22 cellular contexts compared by ENCODE assay signal in genomic region chr12:113289361-113289760, GRCh38. TPM values are rescaled to one million over a fixed set of nuclear protein-coding genes. Genes with fewer than 3 reads are reported as not detected.
DNase-seq lines count a peak whose midpoint lies in the region; ATAC-seq, FAIRE-seq and TF ChIP-seq lines count a peak whose summit lies in the region.
"Had no signal": no experiment of that assay in that cellular context is flagged by ENCODE, and none has a peak within 500 bp of the region (broad histone marks: within the 10 kb centered on the region; RNA-seq: fewer than 3 reads in every experiment).

No MANE protein-coding gene starts in this region.

- CTCF ChIA-PET in naive thymus-derived CD4-positive, alpha-beta T cell (lab: Charles Lee) = interaction anchor here (0.6 kb wide), 1 partner anchor 51 kb away, joined by 3 read pairs; no protein-coding TSS in a partner anchor

- FAIRE-seq in RCC 7860 (lab: Jason Lieb, UNC) = no peak
- FAIRE-seq: GM12891 had no signal

- no peak for TF ChIP-seq CTCF in left ventricle myocardium inferior (IDR thresholded peaks at IDR 0.05; ENCODE audit: borderline replicate concordance)

- no peaks in the 10 kb centered on the region for H3K27me3 ChIP-seq in left ventricle myocardium inferior (ENCODE audit: low read depth)
- H3K27me3 ChIP-seq in naive thymus-derived CD4-positive, alpha-beta T cell (ENCODE audit: control insufficient read depth in 2 of 2, insufficient read depth in 2 of 2, low read length in 2 of 2) = no peaks in the 10 kb centered on the region

- H3K27me3 Mint-ChIP-seq in activated T-helper 1 cell treated with anti-CD3 and anti-CD28 coated beads, Interleukin-12 subunit alpha, Interleukin-12 subunit beta, Interleukin-2, Interleukin-4 antibody, amounts not matched to agents 30 ng/mL and 10 ng/mL and 1 ng/mL, durations not matched to agents 14 hours and 24 hours and 36 hours (ENCODE audit: insufficient read depth) = no peaks in the 10 kb centered on the region
- H3K27me3 Mint-ChIP-seq in naive thymus-derived CD4-positive, alpha-beta T cell = no peaks in the 10 kb centered on the region
- H3K27me3 Mint-ChIP-seq: CD4-positive, alpha-beta T cell had no signal

- peaks cover 100% of the 10 kb centered on the region for H3K36me3 ChIP-seq in left ventricle myocardium inferior
- H3K36me3 ChIP-seq in naive thymus-derived CD4-positive, alpha-beta T cell (ENCODE audit: control insufficient read depth in 2 of 3, insufficient read depth in 3 of 3, low read length in 3 of 3) = peaks cover 0 to 100% (median 31%) of the 10 kb centered on the region in 3 experiments

- no peaks in the 10 kb centered on the region for H3K4me1 Mint-ChIP-seq in activated T-helper 1 cell treated with anti-CD3 and anti-CD28 coated beads, Interleukin-12 subunit alpha, Interleukin-12 subunit beta, Interleukin-2, Interleukin-4 antibody, amounts not matched to agents 30 ng/mL and 10 ng/mL and 1 ng/mL, durations not matched to agents 14 hours and 24 hours and 36 hours (ENCODE audit: low read depth)
- no peaks in the 10 kb centered on the region for H3K4me1 Mint-ChIP-seq in naive thymus-derived CD4-positive, alpha-beta T cell

- no peaks in the 10 kb centered on the region for H3K9me3 Mint-ChIP-seq in activated T-helper 1 cell treated with anti-CD3 and anti-CD28 coated beads, Interleukin-12 subunit alpha, Interleukin-12 subunit beta, Interleukin-2, Interleukin-4 antibody, amounts not matched to agents 30 ng/mL and 10 ng/mL and 1 ng/mL, durations not matched to agents 14 hours and 24 hours and 36 hours
- H3K9me3 Mint-ChIP-seq in naive thymus-derived CD4-positive, alpha-beta T cell = no peaks in the 10 kb centered on the region
- H3K9me3 Mint-ChIP-seq: CD4-positive, alpha-beta T cell had no signal

- DNase-seq in left ventricle myocardium inferior = no peak
- DNase-seq in cardiac septum (ENCODE audit: low spot score) = no peak
- DNase-seq in activated T-helper 1 cell treated with anti-CD3 and anti-CD28 coated beads, Interleukin-12 subunit alpha, Interleukin-12 subunit beta, Interleukin-2, Interleukin-4 antibody, amounts not matched to agents 30 ng/mL and 10 ng/mL and 1 ng/mL, durations not matched to agents 14 hours and 24 hours and 36 hours (ENCODE audit: low spot score) = no peak
- DNase-seq in naive thymus-derived CD4-positive, alpha-beta T cell = no peak
- no peak for DNase-seq in RCC 7860 (ENCODE audit: low spot score)
- DNase-seq: CD4-positive, alpha-beta T cell; DMS153; GOT3; KG1; NCI-H1092; NCI-H1436 treated with DMSO at 0.1 percent for 48 hours; NCI-H2029; NCI-H2227 treated with DMSO at 0.1 percent for 48 hours; NCI-H510A treated with DMSO at 0.1 percent for 48 hours; NCI-H748 treated with DMSO at 0.1 percent for 48 hours; PC-9; SHP77 treated with DMSO at 0.1 percent for 48 hours had no signal

- no peaks in the 10 kb centered on the region for H3K9me3 ChIP-seq in left ventricle myocardium inferior (replicated peaks)
- no peaks in the 10 kb centered on the region for H3K9me3 ChIP-seq in naive thymus-derived CD4-positive, alpha-beta T cell (ENCODE audit: control insufficient read depth in 2 of 3, low read length in 3 of 3)

- peak overlapping the region; percentile 4 for H3K27ac Mint-ChIP-seq in activated T-helper 1 cell treated with anti-CD3 and anti-CD28 coated beads, Interleukin-12 subunit alpha, Interleukin-12 subunit beta, Interleukin-2, Interleukin-4 antibody, amounts not matched to agents 30 ng/mL and 10 ng/mL and 1 ng/mL, durations not matched to agents 14 hours and 24 hours and 36 hours
- H3K27ac Mint-ChIP-seq in naive thymus-derived CD4-positive, alpha-beta T cell = peak overlapping the region; percentile 4 to 85 (median 32)
- H3K27ac Mint-ChIP-seq: CD4-positive, alpha-beta T cell had no signal

- no peak overlapping the region for H3K4me3 Mint-ChIP-seq in activated T-helper 1 cell treated with anti-CD3 and anti-CD28 coated beads, Interleukin-12 subunit alpha, Interleukin-12 subunit beta, Interleukin-2, Interleukin-4 antibody, amounts not matched to agents 30 ng/mL and 10 ng/mL and 1 ng/mL, durations not matched to agents 14 hours and 24 hours and 36 hours
- no peak overlapping the region for H3K4me3 Mint-ChIP-seq in naive thymus-derived CD4-positive, alpha-beta T cell
- H3K4me3 Mint-ChIP-seq: CD4-positive, alpha-beta T cell had no signal

- ATAC-seq in naive thymus-derived CD4-positive, alpha-beta T cell = no peak
- ATAC-seq in GM19397 (IDR thresholded peaks at IDR 0.05; ENCODE audit: unreplicated experiment) (no peak), GM21737 (IDR thresholded peaks at IDR 0.05; ENCODE audit: unreplicated experiment) (no peak)
- ATAC-seq: HCT116 had no signal

- peak overlapping the region; percentile 52 for H3K27ac ChIP-seq in left ventricle myocardium inferior (replicated peaks)
- no peak overlapping the region for H3K27ac ChIP-seq in naive thymus-derived CD4-positive, alpha-beta T cell (ENCODE audit: low read depth, low read length)
- H3K27ac ChIP-seq: PC-9, RWPE1 had no signal

- peaks cover 31% of the 10 kb centered on the region for H3K36me3 Mint-ChIP-seq in activated T-helper 1 cell treated with anti-CD3 and anti-CD28 coated beads, Interleukin-12 subunit alpha, Interleukin-12 subunit beta, Interleukin-2, Interleukin-4 antibody, amounts not matched to agents 30 ng/mL and 10 ng/mL and 1 ng/mL, durations not matched to agents 14 hours and 24 hours and 36 hours (ENCODE audit: low read depth)
- peaks cover 9 to 48% (median 12%) of the 10 kb centered on the region in 5 donors for H3K36me3 Mint-ChIP-seq in naive thymus-derived CD4-positive, alpha-beta T cell

- intact Hi-C loops in left ventricle myocardium inferior (cut with micrococcal nuclease) (no loop called here), cardiac septum (cut with DNase I) (no loop called here)
- intact Hi-C loops in activated T-helper 1 cell treated with anti-CD3 and anti-CD28 coated beads, Interleukin-12 subunit alpha, Interleukin-12 subunit beta, Interleukin-2, Interleukin-4 antibody, amounts not matched to agents 30 ng/mL and 10 ng/mL and 1 ng/mL, durations not matched to agents 14 hours and 24 hours and 36 hours (cut with micrococcal nuclease) = no loop called here
- intact Hi-C loops in naive thymus-derived CD4-positive, alpha-beta T cell (cut with micrococcal nuclease) = no loop called here

- H3K4me3 ChIP-seq in left ventricle myocardium inferior = no peak overlapping the region
- no peak overlapping the region for H3K4me3 ChIP-seq in naive thymus-derived CD4-positive, alpha-beta T cell (ENCODE audit: low read length)
- H3K4me3 ChIP-seq: PC-9 had no signal

- H3K4me1 ChIP-seq in left ventricle myocardium inferior = peaks cover 36% of the 10 kb centered on the region
- no peaks in the 10 kb centered on the region for H3K4me1 ChIP-seq in naive thymus-derived CD4-positive, alpha-beta T cell (ENCODE audit: control insufficient read depth in 2 of 2, insufficient read depth in 2 of 2, low read length in 2 of 2)

- POLR2A ChIA-PET in naive thymus-derived CD4-positive, alpha-beta T cell (lab: Charles Lee) = no interaction called here

RNA-seq across cellular contexts. Expression of gene SLC8B1, which starts 45.5 kb away (rescaled TPM):
- 9.2 TPM for total RNA-seq in left ventricle myocardium inferior
- 11.0 TPM for total RNA-seq in cardiac septum
- total RNA-seq in activated T-helper 1 cell treated with anti-CD3 and anti-CD28 coated beads, Interleukin-12 subunit alpha, Interleukin-12 subunit beta, Interleukin-2, Interleukin-4 antibody, amounts not matched to agents 30 ng/mL and 10 ng/mL and 1 ng/mL, durations not matched to agents 14 hours and 24 hours and 36 hours = 21.2 TPM in 2 replicates
- total RNA-seq in naive thymus-derived CD4-positive, alpha-beta T cell = 100 to 1,000 TPM in 4 of 5 experiments, 10 to 100 TPM in 1; 40.9 to 169 (median 140) TPM
- polyA plus RNA-seq in naive thymus-derived CD4-positive, alpha-beta T cell = 100 to 1,000 TPM in 1 of 2 donors, 10 to 100 TPM in 1; 68.1 to 144 TPM
